8 cellular contexts compared by ENCODE assay signal in the genomic region with DNA sequence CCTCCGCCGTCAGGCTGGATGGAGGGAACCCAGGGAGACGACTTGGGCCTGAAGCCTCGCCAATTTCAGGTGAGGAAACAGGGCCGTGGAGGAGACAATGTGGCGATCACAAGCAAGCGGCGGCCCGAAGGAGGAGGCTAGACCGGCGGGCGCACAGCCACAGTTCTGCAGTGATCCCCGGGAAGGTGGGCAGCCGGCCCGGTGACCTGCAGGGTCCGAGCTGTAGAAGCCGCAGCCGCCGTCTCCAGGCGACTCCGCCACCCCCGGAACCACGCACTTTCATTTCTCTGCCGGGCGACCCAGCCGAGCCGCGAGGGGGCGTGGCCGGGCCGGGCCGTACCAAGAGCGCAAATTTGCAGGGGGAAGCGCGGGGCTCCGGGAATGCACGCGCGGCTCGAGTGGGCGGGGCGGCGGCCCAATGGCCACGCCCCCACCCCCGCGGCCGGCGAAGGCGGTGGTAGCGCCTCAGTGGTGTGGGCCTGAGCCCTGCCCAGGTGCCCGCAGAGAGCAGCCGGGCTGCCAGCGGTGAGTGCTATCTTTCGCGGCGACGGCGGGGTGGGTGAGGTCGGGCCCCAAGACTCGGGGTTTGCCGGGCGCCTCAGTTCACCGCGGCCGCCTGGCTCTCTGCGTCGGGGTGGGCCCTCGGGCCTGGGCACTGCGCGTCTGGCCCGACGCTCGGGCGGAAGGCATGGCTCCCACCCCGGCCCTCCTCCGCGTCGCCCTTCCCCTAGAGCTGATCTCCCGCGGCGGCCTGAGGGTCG. TPM values are rescaled to one million over a fixed set of nuclear protein-coding genes. Genes with fewer than 3 reads are reported as not detected.
DNase-seq lines count a peak whose midpoint lies in the region; ATAC-seq and TF ChIP-seq lines count a peak whose summit lies in the region.

A gene (plus strand): TSS at position 501 of the 761 bp plus-strand sequence. CDS start 38,847 bp downstream, outside the sequence.

- H2AFZ ChIP-seq in trophoblast cell (ENCODE audit: insufficient read depth, low read length, poor library complexity) = peak within 1 kb of the TSS; percentile 84

- H3K27me3 ChIP-seq in trophoblast cell (ENCODE audit: insufficient read depth, low read length) (no peaks in the 10 kb centered on the region), tibial nerve (no peaks in the 10 kb centered on the region)

- H4K12ac ChIP-seq in trophoblast cell (ENCODE audit: low read depth, low read length) = peak within 1 kb of the TSS; percentile 79

- peak within 1 kb of the TSS; percentile 88 for H3K27ac Mint-ChIP-seq in activated naive CD8-positive, alpha-beta T cell treated with anti-CD3 and anti-CD28 coated beads, Interleukin-2, amount 50 U/mL, for 24 hours

- WGBS in trophoblast cell (ENCODE audit: extremely low coverage, insufficient coverage, insufficient read length) = no CpG with 5 or more reads among the region's 82 CpGs
- WGBS in tibial nerve, 2 donors = 0% methylated on average over 16 to 35 of the region's 82 CpGs

- H3K4me3 ChIP-seq in GM12875 (ENCODE audit: low read depth, low read length) = peak within 1 kb of the TSS; percentile 96
- peak within 1 kb of the TSS; percentile 88 for H3K4me3 ChIP-seq in trophoblast cell (ENCODE audit: low read depth, low read length)
- H3K4me3 ChIP-seq in tibial nerve = peak within 1 kb of the TSS; percentile 66 to 100 (median 85)

- intact Hi-C loops in Right ventricle myocardium superior (cut with DNase I) = loop anchor here (5.0 kb wide), 1 partner anchor 38 kb away; a partner anchor contains a TSS

- peak within 1 kb of the TSS; percentile 95 for H3K4me2 ChIP-seq in trophoblast cell (ENCODE audit: low read length)

- peak; percentile 56 to 98 for TF ChIP-seq EP300 in tibial nerve (IDR thresholded peaks at IDR 0.05)

- H3K9me3 ChIP-seq in trophoblast cell (ENCODE audit: insufficient read depth, low read depth, low read length) = no peaks in the 10 kb centered on the region
- no peaks in the 10 kb centered on the region for H3K9me3 ChIP-seq in tibial nerve

- DNase-seq in NCI-H1417 (lab: John Stamatoyannopoulos, UW) = peak; percentile 97 to 98 (median 98)
- peak; percentile 94 for DNase-seq in SW480 (ENCODE audit: low spot score)
- DNase-seq in activated naive CD8-positive, alpha-beta T cell treated with anti-CD3 and anti-CD28 coated beads, Interleukin-2, amount 50 U/mL, for 24 hours = peak; percentile 97
- DNase-seq in Right ventricle myocardium superior = peak; percentile 97
- peak; percentile 92 to 97 for DNase-seq in trophoblast cell
- DNase-seq in tibial nerve (ENCODE audit: low spot score in 2 of 2) = peak; percentile 91 to 92

- peak within 1 kb of the TSS; percentile 85 for H4K8ac ChIP-seq in trophoblast cell (ENCODE audit: low read depth, low read length)

- no peak within 1 kb of the TSS for H3K23ac ChIP-seq in trophoblast cell (ENCODE audit: low read length)

- H3K9ac ChIP-seq in trophoblast cell (ENCODE audit: low read length) = peak within 1 kb of the TSS; percentile 62

- H2BK5ac ChIP-seq in trophoblast cell (ENCODE audit: low read depth, low read length, poor library complexity) = peak within 1 kb of the TSS; percentile 54

- H3K36me3 Mint-ChIP-seq in activated naive CD8-positive, alpha-beta T cell treated with anti-CD3 and anti-CD28 coated beads, Interleukin-2, amount 50 U/mL, for 24 hours (ENCODE audit: low read depth) = peaks cover 2% of the 10 kb centered on the region

- peaks cover 11 to 12% of the 10 kb centered on the region in 2 experiments for H3K4me1 ChIP-seq in trophoblast cell (ENCODE audit: control insufficient read depth in 1 of 2, insufficient read depth in 2 of 2, low read length in 2 of 2)
- H3K4me1 ChIP-seq in tibial nerve = peaks cover 0 to 51% (median 4%) of the 10 kb centered on the region in 4 donors

- H4K91ac ChIP-seq in trophoblast cell (ENCODE audit: low read depth, low read length) = peak within 1 kb of the TSS; percentile 72

- ATAC-seq in HG02759 (IDR thresholded peaks at IDR 0.05; ENCODE audit: unreplicated experiment) (peak; percentile 96), Right ventricle myocardium superior (ENCODE audit: poor library complexity) (peak; percentile 99)
- peak; percentile 91 for ATAC-seq in activated naive CD8-positive, alpha-beta T cell treated with anti-CD3 and anti-CD28 coated beads, Interleukin-2, amount 50 U/mL, for 24 hours

- peak within 1 kb of the TSS; percentile 88 for H3K14ac ChIP-seq in trophoblast cell (ENCODE audit: low read length)

- H3K27ac ChIP-seq in trophoblast cell (ENCODE audit: low read depth, low read length) = peak within 1 kb of the TSS; percentile 21
- H3K27ac ChIP-seq in tibial nerve = peak within 1 kb of the TSS; percentile 73 to 95 (median 88)

- TF ChIP-seq CTCF in GM12875 (IDR thresholded peaks at IDR 0.05; ENCODE audit: borderline replicate concordance, insufficient read depth, low read depth, low read length) (no peak), tibial nerve (IDR thresholded peaks at IDR 0.05) (peak in 4 of 5 experiments; percentile 25 to 73 (median 42))

- peaks cover 8% of the 10 kb centered on the region for H3K79me1 ChIP-seq in trophoblast cell (ENCODE audit: low read length)

- no peaks in the 10 kb centered on the region for H3K9me3 Mint-ChIP-seq in activated naive CD8-positive, alpha-beta T cell treated with anti-CD3 and anti-CD28 coated beads, Interleukin-2, amount 50 U/mL, for 24 hours

- H3K27me3 Mint-ChIP-seq in activated naive CD8-positive, alpha-beta T cell treated with anti-CD3 and anti-CD28 coated beads, Interleukin-2, amount 50 U/mL, for 24 hours = no peaks in the 10 kb centered on the region

- no peaks in the 10 kb centered on the region for H3K36me3 ChIP-seq in trophoblast cell (ENCODE audit: control insufficient read depth in 1 of 2, insufficient read depth in 2 of 2, low read length in 2 of 2)
- H3K36me3 ChIP-seq in tibial nerve = no peaks in the 10 kb centered on the region

- H2BK12ac ChIP-seq in trophoblast cell (ENCODE audit: low read length) = peak within 1 kb of the TSS; percentile 20

- TF ChIP-seq POLR2A in tibial nerve (IDR thresholded peaks at IDR 0.05) = peak; percentile 89 to 99

- H2BK120ac ChIP-seq in trophoblast cell (ENCODE audit: insufficient read depth, low read length, poor library complexity) = peak within 1 kb of the TSS; percentile 37

- H3K4me1 Mint-ChIP-seq in activated naive CD8-positive, alpha-beta T cell treated with anti-CD3 and anti-CD28 coated beads, Interleukin-2, amount 50 U/mL, for 24 hours = peaks cover 33% of the 10 kb centered on the region

- peak within 1 kb of the TSS; percentile 89 for H3K18ac ChIP-seq in trophoblast cell (ENCODE audit: low read length)

- H3K79me2 ChIP-seq in trophoblast cell (ENCODE audit: control insufficient read depth, insufficient read depth, low read length, poor library complexity) = peaks cover 10% of the 10 kb centered on the region

- H2AK5ac ChIP-seq in trophoblast cell (ENCODE audit: low read length) = no peak within 1 kb of the TSS

- H3K4ac ChIP-seq in trophoblast cell (ENCODE audit: low read depth, low read length) = peak within 1 kb of the TSS; percentile 70

- peak within 1 kb of the TSS; percentile 87 for H3K4me3 Mint-ChIP-seq in activated naive CD8-positive, alpha-beta T cell treated with anti-CD3 and anti-CD28 coated beads, Interleukin-2, amount 50 U/mL, for 24 hours

RNA-seq across cellular contexts. Expression of the gene that starts here (rescaled TPM):
- total RNA-seq in Right ventricle myocardium superior (54.7 TPM), tibial nerve (100 to 1,000 TPM in 2 of 4 donors, 10 to 100 TPM in 2; 66.6 to 244 (median 107) TPM)
- polyA plus RNA-seq in trophoblast cell (2013) = 59.4 and 65.9 TPM in 2 replicates

Comparison
In these comparisons a context has a peak if more than half of its experiments do, and no peak if none do; other contexts are left out.
1. Peak in every context shown above with its lines: DNase-seq, ATAC-seq, H3K4me3 ChIP-seq and H3K27ac ChIP-seq.